8 cellular contexts compared by ENCODE assay signal in the genomic region with DNA sequence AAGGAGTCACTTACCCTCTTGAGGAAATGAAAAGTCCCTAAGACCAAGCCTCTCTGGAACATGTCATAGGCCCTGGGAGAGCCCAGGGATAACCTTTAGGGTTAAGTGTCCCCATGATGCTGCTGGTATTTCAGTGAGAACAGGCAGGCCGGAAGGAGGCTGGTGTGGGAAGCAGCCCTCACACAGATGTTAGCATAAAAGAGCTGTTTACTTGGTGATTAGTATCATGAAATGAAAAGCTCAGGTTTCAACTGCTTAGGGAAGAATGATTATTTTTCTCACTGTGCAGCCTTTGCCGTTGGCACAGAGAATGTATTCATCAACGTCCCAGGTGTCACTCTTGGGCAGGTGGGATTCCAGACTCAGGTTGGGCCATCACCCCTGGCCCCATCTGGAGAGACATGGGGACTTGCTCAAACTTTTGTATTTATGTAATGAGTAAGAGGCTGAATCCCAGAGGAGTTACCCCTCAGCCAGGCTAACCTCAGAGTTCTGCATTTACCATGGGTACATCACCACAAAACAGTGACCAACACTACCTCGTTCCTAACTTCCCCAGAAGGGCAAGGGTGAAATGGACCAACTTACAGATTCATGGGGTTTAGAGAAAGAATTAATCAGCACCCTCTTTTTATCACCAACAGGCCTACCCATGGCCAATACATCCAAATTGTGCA.
A peak's percentile ranks its signal among the peaks of the same experiment; 100 is the strongest.
DNase-seq lines count a peak whose midpoint lies in the region; TF ChIP-seq lines count a peak whose summit lies in the region.
"Had no signal": no experiment of that assay in that cellular context is flagged by ENCODE, and none has a peak within 500 bp of the region (broad histone marks: within the 10 kb centered on the region; RNA-seq: fewer than 3 reads in every experiment).

No MANE protein-coding gene starts in this region.

- POLR2A ChIA-PET in HEK293 (lab: Yijun Ruan, JAX): no interaction called here
- POLR2A ChIA-PET in activated CD4-positive, alpha-beta memory T cell treated with anti-CD3 and anti-CD28 coated beads, Interleukin-2, amount 10 ng/mL, durations not matched to agents 7 days and 5 days (lab: Charles Lee): no interaction called here

- H3K27ac Mint-ChIP-seq in activated CD4-positive, alpha-beta memory T cell treated with anti-CD3 and anti-CD28 coated beads, Interleukin-2, amount 10 ng/mL, durations not matched to agents 7 days and 5 days: no peak overlapping the region
- H3K27ac Mint-ChIP-seq: T-cell had no signal

- peaks cover 3% of the 10 kb centered on the region for H3K9me3 Mint-ChIP-seq in activated CD4-positive, alpha-beta memory T cell treated with anti-CD3 and anti-CD28 coated beads, Interleukin-2, amount 10 ng/mL, durations not matched to agents 7 days and 5 days

- H3K4me3 ChIP-seq in HEK293 (ENCODE audit: low read depth, low read length) (no peak overlapping the region), cardiac muscle cell (no peak overlapping the region), thymus (ENCODE audit: low read length) (no peak overlapping the region)

- H3K27me3 ChIP-seq in cardiac muscle cell (no peaks in the 10 kb centered on the region), thymus (ENCODE audit: control insufficient read depth, insufficient read depth) (no peaks in the 10 kb centered on the region)

- no peak overlapping the region for H3K4me3 Mint-ChIP-seq in activated CD4-positive, alpha-beta memory T cell treated with anti-CD3 and anti-CD28 coated beads, Interleukin-2, amount 10 ng/mL, durations not matched to agents 7 days and 5 days
- H3K4me3 Mint-ChIP-seq: T-cell had no signal

- peak; percentile 14 for DNase-seq in NCI-H510A treated with DMSO at 0.1 percent for 48 hours (lab: John Stamatoyannopoulos, UW)
- peak; percentile 20 to 33 for DNase-seq in cardiac muscle cell (ENCODE audit: low read depth in 1 of 2, low spot score in 1 of 2)
- no peak for DNase-seq in activated CD4-positive, alpha-beta T cell treated with anti-CD3 and anti-CD28 coated beads, Interleukin-2, amount 50 U/mL, for 1 hour
- no peak for DNase-seq in stimulated activated CD4-positive, alpha-beta T cell treated with anti-CD3 and anti-CD28 coated beads, Interleukin-4, amount 100 ng/mL, for 4 hours
- no peak for DNase-seq in activated CD4-positive, alpha-beta memory T cell treated with anti-CD3 and anti-CD28 coated beads, Interleukin-2, amount 10 ng/mL, durations not matched to agents 7 days and 5 days
- DNase-seq: T-cell had no signal

- no peaks in the 10 kb centered on the region for H3K4me1 Mint-ChIP-seq in activated CD4-positive, alpha-beta memory T cell treated with anti-CD3 and anti-CD28 coated beads, Interleukin-2, amount 10 ng/mL, durations not matched to agents 7 days and 5 days
- H3K4me1 Mint-ChIP-seq: T-cell had no signal

- TF ChIP-seq CTCF in HEK293 (tag by site-specific recombination; IDR thresholded peaks at IDR 0.05) (no peak), cardiac muscle cell (IDR thresholded peaks at IDR 0.05; ENCODE audit: low read depth, low read length) (no peak)

- no peaks in the 10 kb centered on the region for H3K9me3 ChIP-seq in HEK293 (ENCODE audit: control insufficient read depth, insufficient read depth, low read depth, low read length)
- no peaks in the 10 kb centered on the region for H3K9me3 ChIP-seq in cardiac muscle cell (ENCODE audit: low read depth)
- H3K9me3 ChIP-seq in thymus (ENCODE audit: control insufficient read depth): no peaks in the 10 kb centered on the region

- 84% methylated on average over 4 of the region's 4 CpGs for WGBS in thymus

- H3K4me1 ChIP-seq in HEK293 (ENCODE audit: control insufficient read depth, insufficient read depth, low read length) (peaks cover 17% of the 10 kb centered on the region), cardiac muscle cell (ENCODE audit: low read depth) (peaks cover 26% of the 10 kb centered on the region), thymus (ENCODE audit: control insufficient read depth, insufficient read depth, low read length) (no peaks in the 10 kb centered on the region)

- CTCF ChIA-PET in HEK293 (lab: Yijun Ruan, JAX): interaction anchor here (0.6 to 1.7 kb wide), 3 partner anchors 27 to 1574 kb away, joined by 3 to 4 read pairs (median 4); no protein-coding TSS in a partner anchor
- CTCF ChIA-PET in activated CD4-positive, alpha-beta memory T cell treated with anti-CD3 and anti-CD28 coated beads, Interleukin-2, amount 10 ng/mL, durations not matched to agents 7 days and 5 days (lab: Charles Lee): no interaction called here

- H3K36me3 Mint-ChIP-seq in activated CD4-positive, alpha-beta memory T cell treated with anti-CD3 and anti-CD28 coated beads, Interleukin-2, amount 10 ng/mL, durations not matched to agents 7 days and 5 days (ENCODE audit: low read depth): no peaks in the 10 kb centered on the region
- H3K36me3 Mint-ChIP-seq: T-cell had no signal

- no peaks in the 10 kb centered on the region for H3K27me3 Mint-ChIP-seq in activated CD4-positive, alpha-beta memory T cell treated with anti-CD3 and anti-CD28 coated beads, Interleukin-2, amount 10 ng/mL, durations not matched to agents 7 days and 5 days
- H3K27me3 Mint-ChIP-seq: T-cell had no signal

- peak overlapping the region; percentile 29; the same call in 1 of the 2 replicates for H3K27ac ChIP-seq in HEK293 (ENCODE audit: extremely low read depth, low read depth, low read length)
- H3K27ac ChIP-seq in cardiac muscle cell: peak overlapping the region; percentile 50
- peak overlapping the region; percentile 54 for H3K27ac ChIP-seq in thymus (ENCODE audit: low read depth)

- H3K36me3 ChIP-seq in HEK293 (ENCODE audit: control insufficient read depth in 2 of 2, insufficient read depth in 1 of 2, low read length in 2 of 2): no peaks in the 10 kb centered on the region
- H3K36me3 ChIP-seq in cardiac muscle cell: no peaks in the 10 kb centered on the region
- H3K36me3 ChIP-seq in thymus (ENCODE audit: control insufficient read depth, insufficient read depth): no peaks in the 10 kb centered on the region

TF ChIP-seq in HEK293, 187 proteins besides CTCF, POLR2A, EP300 and RAD21 (continues in another document):
- TF ChIP-seq ZNF157 (tag by site-specific recombination; IDR thresholded peaks at IDR 0.05) (no peak), ZNF426 (tag by site-specific recombination; IDR thresholded peaks at IDR 0.05) (no peak), HOXD13 (CRISPR knock-in tag; IDR thresholded peaks at IDR 0.05; ENCODE audit: borderline replicate concordance) (no peak), ZNF221 (tag by site-specific recombination; IDR thresholded peaks at IDR 0.05; ENCODE audit: borderline replicate concordance) (no peak), WT1 (tag by site-specific recombination; IDR thresholded peaks at IDR 0.05) (no peak), MZF1 (tag by site-specific recombination; IDR thresholded peaks at IDR 0.05; ENCODE audit: borderline replicate concordance) (no peak), ZNF10 (tag by site-specific recombination; IDR thresholded peaks at IDR 0.05) (peak; percentile 67; the same call in 1 of the 2 replicates)
- TF ChIP-seq, protein P1, sequence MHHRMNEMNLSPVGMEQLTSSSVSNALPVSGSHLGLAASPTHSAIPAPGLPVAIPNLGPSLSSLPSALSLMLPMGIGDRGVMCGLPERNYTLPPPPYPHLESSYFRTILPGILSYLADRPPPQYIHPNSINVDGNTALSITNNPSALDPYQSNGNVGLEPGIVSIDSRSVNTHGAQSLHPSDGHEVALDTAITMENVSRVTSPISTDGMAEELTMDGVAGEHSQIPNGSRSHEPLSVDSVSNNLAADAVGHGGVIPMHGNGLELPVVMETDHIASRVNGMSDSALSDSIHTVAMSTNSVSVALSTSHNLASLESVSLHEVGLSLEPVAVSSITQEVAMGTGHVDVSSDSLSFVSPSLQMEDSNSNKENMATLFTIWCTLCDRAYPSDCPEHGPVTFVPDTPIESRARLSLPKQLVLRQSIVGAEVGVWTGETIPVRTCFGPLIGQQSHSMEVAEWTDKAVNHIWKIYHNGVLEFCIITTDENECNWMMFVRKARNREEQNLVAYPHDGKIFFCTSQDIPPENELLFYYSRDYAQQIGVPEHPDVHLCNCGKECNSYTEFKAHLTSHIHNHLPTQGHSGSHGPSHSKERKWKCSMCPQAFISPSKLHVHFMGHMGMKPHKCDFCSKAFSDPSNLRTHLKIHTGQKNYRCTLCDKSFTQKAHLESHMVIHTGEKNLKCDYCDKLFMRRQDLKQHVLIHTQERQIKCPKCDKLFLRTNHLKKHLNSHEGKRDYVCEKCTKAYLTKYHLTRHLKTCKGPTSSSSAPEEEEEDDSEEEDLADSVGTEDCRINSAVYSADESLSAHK (tag by site-specific recombination; IDR thresholded peaks at IDR 0.05): no peak
- TF ChIP-seq, protein P2, sequence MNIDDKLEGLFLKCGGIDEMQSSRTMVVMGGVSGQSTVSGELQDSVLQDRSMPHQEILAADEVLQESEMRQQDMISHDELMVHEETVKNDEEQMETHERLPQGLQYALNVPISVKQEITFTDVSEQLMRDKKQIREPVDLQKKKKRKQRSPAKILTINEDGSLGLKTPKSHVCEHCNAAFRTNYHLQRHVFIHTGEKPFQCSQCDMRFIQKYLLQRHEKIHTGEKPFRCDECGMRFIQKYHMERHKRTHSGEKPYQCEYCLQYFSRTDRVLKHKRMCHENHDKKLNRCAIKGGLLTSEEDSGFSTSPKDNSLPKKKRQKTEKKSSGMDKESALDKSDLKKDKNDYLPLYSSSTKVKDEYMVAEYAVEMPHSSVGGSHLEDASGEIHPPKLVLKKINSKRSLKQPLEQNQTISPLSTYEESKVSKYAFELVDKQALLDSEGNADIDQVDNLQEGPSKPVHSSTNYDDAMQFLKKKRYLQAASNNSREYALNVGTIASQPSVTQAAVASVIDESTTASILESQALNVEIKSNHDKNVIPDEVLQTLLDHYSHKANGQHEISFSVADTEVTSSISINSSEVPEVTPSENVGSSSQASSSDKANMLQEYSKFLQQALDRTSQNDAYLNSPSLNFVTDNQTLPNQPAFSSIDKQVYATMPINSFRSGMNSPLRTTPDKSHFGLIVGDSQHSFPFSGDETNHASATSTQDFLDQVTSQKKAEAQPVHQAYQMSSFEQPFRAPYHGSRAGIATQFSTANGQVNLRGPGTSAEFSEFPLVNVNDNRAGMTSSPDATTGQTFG (tag by site-specific recombination; IDR thresholded peaks at IDR 0.05; ENCODE audit: borderline replicate concordance): no peak
- TF ChIP-seq, protein P3, sequence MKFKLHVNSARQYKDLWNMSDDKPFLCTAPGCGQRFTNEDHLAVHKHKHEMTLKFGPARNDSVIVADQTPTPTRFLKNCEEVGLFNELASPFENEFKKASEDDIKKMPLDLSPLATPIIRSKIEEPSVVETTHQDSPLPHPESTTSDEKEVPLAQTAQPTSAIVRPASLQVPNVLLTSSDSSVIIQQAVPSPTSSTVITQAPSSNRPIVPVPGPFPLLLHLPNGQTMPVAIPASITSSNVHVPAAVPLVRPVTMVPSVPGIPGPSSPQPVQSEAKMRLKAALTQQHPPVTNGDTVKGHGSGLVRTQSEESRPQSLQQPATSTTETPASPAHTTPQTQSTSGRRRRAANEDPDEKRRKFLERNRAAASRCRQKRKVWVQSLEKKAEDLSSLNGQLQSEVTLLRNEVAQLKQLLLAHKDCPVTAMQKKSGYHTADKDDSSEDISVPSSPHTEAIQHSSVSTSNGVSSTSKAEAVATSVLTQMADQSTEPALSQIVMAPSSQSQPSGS (tag by site-specific recombination; IDR thresholded peaks at IDR 0.05; ENCODE audit: low read depth): no peak

Comparison
In these comparisons a context has a peak if more than half of its experiments do, and no peak if none do; other contexts are left out.
1. DNase-seq: peak in NCI-H510A treated with DMSO at 0.1 percent for 48 hours (single experiment) and cardiac muscle cell (2 of 2); none in activated CD4-positive, alpha-beta T cell treated with anti-CD3 and anti-CD28 coated beads, Interleukin-2, amount 50 U/mL, for 1 hour (single experiment), stimulated activated CD4-positive, alpha-beta T cell treated with anti-CD3 and anti-CD28 coated beads, Interleukin-4, amount 100 ng/mL, for 4 hours (0 of 2) and activated CD4-positive, alpha-beta memory T cell treated with anti-CD3 and anti-CD28 coated beads, Interleukin-2, amount 10 ng/mL, durations not matched to agents 7 days and 5 days (single experiment).
2. Peak in every context shown above with its lines, with median percentiles within 50 percentile points of each other: H3K27ac ChIP-seq.